In genomic region chr5:35138232-35138631, GRCh38 we compare ENCODE assay signal across 1 cellular context.
TF ChIP-seq lines count a peak whose summit lies in the region.

No MANE protein-coding gene starts in this region.

TF ChIP-seq in IMR-90, 13 proteins besides CTCF, POLR2A, EP300 and RAD21:
- TF ChIP-seq CHD1 (IDR thresholded peaks at IDR 0.05; ENCODE audit: low read depth, low read length), result no peak
- no peak for TF ChIP-seq MAFK (IDR thresholded peaks at IDR 0.05; ENCODE audit: low read depth, low read length)
- no peak for TF ChIP-seq RFX5 (IDR thresholded peaks at IDR 0.05; ENCODE audit: low read depth, low read length)
- no peak for TF ChIP-seq ELK1 (IDR thresholded peaks at IDR 0.05; ENCODE audit: borderline replicate concordance, low read depth, low read length)
- no peak for TF ChIP-seq MXI1 (IDR thresholded peaks at IDR 0.05; ENCODE audit: borderline replicate concordance, low read depth, low read length)
- TF ChIP-seq FOS (IDR thresholded peaks at IDR 0.05; ENCODE audit: low read depth, low read length), result no peak
- TF ChIP-seq CEBPB (IDR thresholded peaks at IDR 0.05; ENCODE audit: low read depth, low read length), result 0 out of 2 replicates have a peak, but pooled peaks have one; percentile 35
- no peak for TF ChIP-seq SMC3 (IDR thresholded peaks at IDR 0.05; ENCODE audit: low read depth, low read length)
- TF ChIP-seq BHLHE40 (IDR thresholded peaks at IDR 0.05; ENCODE audit: low read depth, low read length), result 0 out of 2 replicates have a peak, but pooled peaks have one; percentile 3
- no peak for TF ChIP-seq MAZ (IDR thresholded peaks at IDR 0.05; ENCODE audit: borderline replicate concordance, low read depth, low read length)
- TF ChIP-seq USF2 (IDR thresholded peaks at IDR 0.05; ENCODE audit: low read depth, low read length), result no peak
- no peak for TF ChIP-seq RCOR1 (IDR thresholded peaks at IDR 0.05; ENCODE audit: insufficient replicate concordance, low read length)
- no peak for TF ChIP-seq NFE2L2 (IDR thresholded peaks at IDR 0.05; ENCODE audit: low read depth, low read length)
